8 cellular contexts compared by ENCODE assay signal in genomic region chr6:33314943-33315752, GRCh38. TPM values are rescaled to one million over a fixed set of nuclear protein-coding genes. Genes with fewer than 3 reads are reported as not detected.
A peak's percentile ranks its signal among the peaks of the same experiment; 100 is the strongest.
DNase-seq lines count a peak whose midpoint lies in the region; ATAC-seq and TF ChIP-seq lines count a peak whose summit lies in the region.

No MANE protein-coding gene starts in this region.

- peak overlapping the region; percentile 62 to 82 (median 80) for H3K4me3 ChIP-seq in breast epithelium
- H3K4me3 ChIP-seq in right lobe of liver = peak overlapping the region in 2 of 3 donors; percentile 79 to 93
- H3K4me3 ChIP-seq in transverse colon = peak overlapping the region in 3 of 4 donors; percentile 52 to 79 (median 63)

- in situ Hi-C loops in transverse colon (cut with MboI; ENCODE audit: low pct_ligation_motif_present in 1 of 4, low pct_unique_long_range_greater_than_20kb in 1 of 4, low sequenced_read_pairs in 3 of 4) = no loop called here

- TF ChIP-seq CTCF in breast epithelium (IDR thresholded peaks at IDR 0.05) (no peak), right lobe of liver (IDR thresholded peaks at IDR 0.05) (no peak), transverse colon (IDR thresholded peaks at IDR 0.05) (no peak)

- DNase-seq in DMS114 treated with DMSO at 0.1 percent for 48 hours (lab: John Stamatoyannopoulos, UW; ENCODE audit: unreplicated experiment) = peak; percentile 43
- peak; percentile 36 for DNase-seq in NAMALWA (ENCODE audit: low spot score)
- DNase-seq in breast epithelium (ENCODE audit: low spot score in 2 of 2) = peak; percentile 57 to 70
- peak; percentile 54 to 67 (median 60) for DNase-seq in right lobe of liver
- peak; percentile 86 for DNase-seq in transverse colon
- DNase-seq in inferior parietal cortex (ENCODE audit: extremely low spot score) = no peak

- H3K4me1 ChIP-seq in breast epithelium (peaks cover 4 to 46% of the 10 kb centered on the region in 2 donors), right lobe of liver (peaks cover 0 to 48% (median 2%) of the 10 kb centered on the region in 4 donors), transverse colon (peaks cover 23 to 66% (median 50%) of the 10 kb centered on the region in 4 donors)

- no peaks in the 10 kb centered on the region for H3K9me3 ChIP-seq in breast epithelium
- no peaks in the 10 kb centered on the region for H3K9me3 ChIP-seq in right lobe of liver
- H3K9me3 ChIP-seq in transverse colon = no peaks in the 10 kb centered on the region

- no peak for TF ChIP-seq POLR2A in breast epithelium (IDR thresholded peaks at IDR 0.05)
- no peak for TF ChIP-seq POLR2A in right lobe of liver (IDR thresholded peaks at IDR 0.05)
- no peak for TF ChIP-seq POLR2A in transverse colon (IDR thresholded peaks at IDR 0.05)

- H3K27ac ChIP-seq in breast epithelium (peak overlapping the region; percentile 98), right lobe of liver (peak overlapping the region; percentile 94 to 99 (median 97)), transverse colon (peak overlapping the region; percentile 95 to 99 (median 98))

- TF ChIP-seq EP300 in transverse colon (IDR thresholded peaks at IDR 0.05; ENCODE audit: low read depth) = no peak

- WGBS in right lobe of liver (ENCODE audit: insufficient coverage, low coverage, low lambda C conversion rate, missing lambda C conversion rate) = 12% methylated on average over 3 of the region's 47 CpGs
- 41 to 92% methylated on average over 2 to 44 of the region's 47 CpGs for WGBS in transverse colon (ENCODE audit: low coverage in 1 of 2), 2 donors

- no peaks in the 10 kb centered on the region for H3K36me3 ChIP-seq in breast epithelium
- peaks cover 0 to 18% (median 4%) of the 10 kb centered on the region in 4 donors for H3K36me3 ChIP-seq in right lobe of liver
- peaks cover 0 to 21% (median 6%) of the 10 kb centered on the region in 4 donors for H3K36me3 ChIP-seq in transverse colon

- intact Hi-C loops in breast epithelium (cut with DNase I; ENCODE audit: low total_unique reads) (no loop called here), right lobe of liver (cut with DNase I) (no loop called here), transverse colon (cut with DNase I; ENCODE audit: low total_unique reads) (loop anchor here (10.0 kb wide), 1 partner anchor 100 kb away; the partner anchor contains the start of genes CUTA and PHF1)

- no peak for ATAC-seq in right lobe of liver
- ATAC-seq in activated CD4-positive, CD25-positive, alpha-beta regulatory T cell treated with anti-CD3 and anti-CD28 coated beads, Interleukin-2, amount 50 U/mL, for 24 hours = no peak
- ATAC-seq in GM21447 (IDR thresholded peaks at IDR 0.05; ENCODE audit: unreplicated experiment) = no peak

- H3K27me3 ChIP-seq in breast epithelium = no peaks in the 10 kb centered on the region
- no peaks in the 10 kb centered on the region for H3K27me3 ChIP-seq in right lobe of liver
- H3K27me3 ChIP-seq in transverse colon = no peaks in the 10 kb centered on the region

RNA-seq across cellular contexts. Expression of gene TAPBP, which starts 1.3 kb away (rescaled TPM):
- 10 to 100 TPM; 38.6 to 67.8 (median 43.6) TPM for total RNA-seq in breast epithelium
- total RNA-seq in right lobe of liver = 100 to 1,000 TPM in 5 of 6 experiments, 10 to 100 TPM in 1; 89.2 to 140 (median 124) TPM
- total RNA-seq in transverse colon = 100 to 1,000 TPM; 175 to 423 (median 217) TPM

RNA-seq across cellular contexts. Expression of gene ZBTB22, which starts 2.4 kb away (rescaled TPM):
- total RNA-seq in breast epithelium (10 to 100 TPM; 12.6 to 27.2 (median 18.7) TPM), right lobe of liver (1 to 10 TPM; 2.9 to 6.8 (median 4.9) TPM), transverse colon (10 to 100 TPM; 10.1 to 31.8 (median 17.2) TPM)

RNA-seq across cellular contexts. Expression of gene DAXX, which starts 7.6 kb away (rescaled TPM):
- total RNA-seq in breast epithelium (10 to 100 TPM; 39.0 to 56.3 (median 39.8) TPM), right lobe of liver (10 to 100 TPM; 11.3 to 28.8 (median 19.5) TPM), transverse colon (100 to 1,000 TPM in 1 of 4 donors, 10 to 100 TPM in 3; 40.7 to 302 (median 52.6) TPM)

RNA-seq across cellular contexts. Expression of gene RGL2, which starts 16.4 kb away (rescaled TPM):
- 100 to 1,000 TPM in 2 of 3 donors, 10 to 100 TPM in 1; 38.9 to 151 (median 103) TPM for total RNA-seq in breast epithelium
- total RNA-seq in right lobe of liver = 10 to 100 TPM; 15.1 to 30.6 (median 23.3) TPM
- total RNA-seq in transverse colon = 10 to 100 TPM; 21.3 to 70.3 (median 25.8) TPM

RNA-seq across cellular contexts. Expression of gene PFDN6, which starts 25.7 kb away (rescaled TPM):
- 10 to 100 TPM; 23.3 to 28.6 (median 26.9) TPM for total RNA-seq in breast epithelium
- 10 to 100 TPM; 23.8 to 35.2 (median 27.5) TPM for total RNA-seq in right lobe of liver
- 10 to 100 TPM in 3 of 4 donors, not detected in 1; 23.6 to 39.8 (median 28.1) TPM for total RNA-seq in transverse colon
